26 cellular contexts compared by ENCODE assay signal in genomic region chr6:161192636-161193411, GRCh38.
"Had no signal": no experiment of that assay in that cellular context is flagged by ENCODE, and none has a peak within 500 bp of the region (broad histone marks: within the 10 kb centered on the region; RNA-seq: fewer than 3 reads in every experiment).

No MANE protein-coding gene starts in this region.

- H3K4me1 ChIP-seq: gastrocnemius medialis, psoas muscle, upper lobe of left lung had no signal

- H3K4me3 Mint-ChIP-seq: memory B cell; natural killer cell; stimulated activated naive B cell treated with anti-CD40 and anti-IgM and Interleukin-4, amounts not matched to agents 10 μg/mL and 1 μg/mL and 100 μg/mL, for 72 hours; stimulated activated naive CD8-positive, alpha-beta T cell treated with anti-CD3 and anti-CD28 coated beads, Interleukin-15, Interleukin-2, amounts not matched to agents 100 ng/mL and 50 ng/mL, for 24 hours had no signal

- ATAC-seq: esophagus mucosa; gastrocnemius medialis; left lobe of liver; natural killer cell; psoas muscle; right cardiac atrium; stimulated activated naive B cell treated with anti-CD40 and anti-IgM and Interleukin-4, amounts not matched to agents 10 μg/mL and 1 μg/mL and 100 μg/mL, for 72 hours had no signal

- H3K27me3 Mint-ChIP-seq: stimulated activated naive B cell treated with anti-CD40 and anti-IgM and Interleukin-4, amounts not matched to agents 10 μg/mL and 1 μg/mL and 100 μg/mL, for 72 hours; stimulated activated naive CD8-positive, alpha-beta T cell treated with anti-CD3 and anti-CD28 coated beads, Interleukin-15, Interleukin-2, amounts not matched to agents 100 ng/mL and 50 ng/mL, for 24 hours had no signal

- H3K4me1 Mint-ChIP-seq: memory B cell had no signal

- H3K27ac Mint-ChIP-seq: memory B cell; natural killer cell; stimulated activated naive B cell treated with anti-CD40 and anti-IgM and Interleukin-4, amounts not matched to agents 10 μg/mL and 1 μg/mL and 100 μg/mL, for 72 hours; stimulated activated naive CD8-positive, alpha-beta T cell treated with anti-CD3 and anti-CD28 coated beads, Interleukin-15, Interleukin-2, amounts not matched to agents 100 ng/mL and 50 ng/mL, for 24 hours had no signal

- H3K9me3 ChIP-seq: gastrocnemius medialis, ovary, psoas muscle, thoracic aorta, upper lobe of left lung had no signal

- H3K36me3 ChIP-seq: gastrocnemius medialis, ovary, thoracic aorta, upper lobe of left lung had no signal

- H3K27ac ChIP-seq: epithelial cell of prostate, gastrocnemius medialis, ovary, psoas muscle, skin epidermis, thoracic aorta, tibial nerve, upper lobe of left lung had no signal

- DNase-seq: cortex of kidney; effector CD4-positive, alpha-beta T cell; foreskin fibroblast; gastrocnemius medialis; head of caudate nucleus; natural killer cell; occipital lobe; ovary; posterior cingulate gyrus; psoas muscle; right cardiac atrium; stimulated activated CD4-positive, alpha-beta T cell treated with anti-CD3 and anti-CD28 coated beads, Interleukin-15, amount 100 ng/mL, for 24 hours; stimulated activated CD4-positive, alpha-beta T cell treated with anti-CD3 and anti-CD28 coated beads, Interleukin-2, amount 100 ng/mL, for 48 hours; stimulated activated naive B cell treated with anti-CD40 and anti-IgM and Interleukin-4, amounts not matched to agents 10 μg/mL and 1 μg/mL and 100 μg/mL, for 72 hours; upper lobe of left lung had no signal

- H3K27me3 ChIP-seq: gastrocnemius medialis, ovary, tibial nerve, upper lobe of left lung had no signal

- H3K4me3 ChIP-seq: gastrocnemius medialis, lung, ovary, psoas muscle, skin epidermis, thoracic aorta, tibial nerve, upper lobe of left lung had no signal

- FAIRE-seq: keratinocyte, urothelium cell line had no signal
